ENCODE assay signal across 14 cellular contexts in genomic region chr10:48526846-48527505, GRCh38.
DNase-seq lines count a peak whose midpoint lies in the region; ATAC-seq, FAIRE-seq and TF ChIP-seq lines count a peak whose summit lies in the region.
"Had no signal": no experiment of that assay in that cellular context is flagged by ENCODE, and none has a peak within 500 bp of the region (broad histone marks: within the 10 kb centered on the region; RNA-seq: fewer than 3 reads in every experiment).

No MANE protein-coding gene starts in this region.

- H2BK15ac ChIP-seq in mesenchymal stem cell (ENCODE audit: low read depth, poor library complexity, severe bottlenecking): no peak overlapping the region

- TF ChIP-seq CTCF in HFF-Myc (IDR thresholded peaks at IDR 0.05; ENCODE audit: low read depth, low read length, missing control alignments) (no peak), K562 (IDR thresholded peaks at IDR 0.05 in 2 of 3, conservative IDR thresholded peaks at IDR 0.05 in 1 of 3; ENCODE audit: insufficient read depth in 2 of 3, low read depth in 1 of 3, low read length in 3 of 3) (no peak), thoracic aorta (IDR thresholded peaks at IDR 0.05) (no peak), heart left ventricle (IDR thresholded peaks at IDR 0.05) (no peak), left lung (IDR thresholded peaks at IDR 0.05) (no peak)

- H3K4ac ChIP-seq in mesenchymal stem cell (ENCODE audit: low read depth in 1 of 2, low read length in 2 of 2): no peak overlapping the region

- DNase-seq in HFF-Myc (ENCODE audit: extremely low read depth, low read depth) (no peak), K562 (ENCODE audit: extremely low read depth in 1 of 4, low spot score in 3 of 4) (no peak), mesenchymal stem cell (no peak), thoracic aorta (ENCODE audit: low spot score) (no peak), heart left ventricle (no peak), left lung (no peak)
- DNase-seq: activated CD4-positive, alpha-beta T cell treated with anti-CD3 and anti-CD28 coated beads, Interleukin-2, amount 50 U/mL, for 4 hours; activated T-cell treated with anti-CD3 and anti-CD28 coated beads, Interleukin-2, amount 50 U/mL, for 24 hours; DMS 273 treated with DMSO at 0.1 percent for 48 hours; NCI-H1048; right cardiac atrium had no signal

- FAIRE-seq in K562 (lab: Jason Lieb, UNC): peak; percentile 35
- FAIRE-seq: frontal cortex had no signal

- POLR2A ChIA-PET in K562 (lab: Yijun Ruan, JAX): no interaction called here

- TF ChIP-seq POLR2A in K562 (conservative IDR thresholded peaks at IDR 0.05): no peak
- no peak for TF ChIP-seq POLR2A in heart left ventricle (IDR thresholded peaks at IDR 0.05)

- peaks cover 18% of the 10 kb centered on the region for H3K79me1 ChIP-seq in mesenchymal stem cell (replicated peaks; ENCODE audit: low read length, poor library complexity, severe bottlenecking)

- H3K27me3 ChIP-seq in K562 (ENCODE audit: control insufficient read depth in 2 of 2, insufficient read depth in 2 of 2, low read length in 2 of 2): 0 out of 5 replicates have a peak, but pooled peaks cover 0 to 4% of the 10 kb centered on the region in 2 experiments
- no peaks in the 10 kb centered on the region for H3K27me3 ChIP-seq in mesenchymal stem cell (ENCODE audit: control insufficient read depth in 1 of 2, insufficient read depth in 1 of 2, low read length in 2 of 2)
- H3K27me3 ChIP-seq in thoracic aorta (replicated peaks; ENCODE audit: insufficient read depth): no peaks in the 10 kb centered on the region
- H3K27me3 ChIP-seq in heart left ventricle: peaks cover 0 to 25% (median 0%) of the 10 kb centered on the region in 9 donors
- H3K27me3 ChIP-seq in left lung: peaks cover 0 to 45% of the 10 kb centered on the region in 2 donors

- H3K4me1 ChIP-seq in K562 (replicated peaks in 1 of 2; ENCODE audit: control insufficient read depth in 2 of 2, insufficient read depth in 2 of 2, low read length in 2 of 2): peaks cover 6 to 26% of the 10 kb centered on the region in 2 experiments; a peak in 3 of 5 replicates
- H3K4me1 ChIP-seq in mesenchymal stem cell (ENCODE audit: control insufficient read depth, insufficient read depth, low read depth, low read length): peaks cover 13% of the 10 kb centered on the region
- peaks cover 4 to 28% of the 10 kb centered on the region in 2 donors for H3K4me1 ChIP-seq in thoracic aorta (ENCODE audit: control insufficient read depth in 1 of 2, low read depth in 2 of 2)
- H3K4me1 ChIP-seq in heart left ventricle: peaks cover 0 to 21% (median 11%) of the 10 kb centered on the region in 12 donors
- H3K4me1 ChIP-seq in left lung: peaks cover 0 to 15% of the 10 kb centered on the region in 2 donors
- H3K4me1 ChIP-seq: HAP-1 had no signal

- intact Hi-C loops in K562 (cut with micrococcal nuclease) (no loop called here), heart left ventricle (cut with DNase I) (no loop called here), left lung (cut with DNase I) (no loop called here)

- H3K79me2 ChIP-seq in K562 (ENCODE audit: control insufficient read depth, insufficient read depth, low read length): peaks cover 19% of the 10 kb centered on the region

- TF ChIP-seq EP300 in K562 (IDR thresholded peaks at IDR 0.05; ENCODE audit: low read length): no peak

- ATAC-seq in K562 (no peak), thoracic aorta (ENCODE audit: insufficient number of reproducible peaks, low FRiP score, low read depth) (no peak), HG03432 (IDR thresholded peaks at IDR 0.05; ENCODE audit: unreplicated experiment) (no peak), heart left ventricle (no peak), left lung (no peak)
- ATAC-seq: right cardiac atrium had no signal

- H3K4me3 ChIP-seq in HFF-Myc (replicated peaks; ENCODE audit: low read depth, low read length) (0 out of 2 replicates have a peak overlapping the region, but pooled peaks have one; percentile 0), K562 (no peak overlapping the region), mesenchymal stem cell (ENCODE audit: insufficient read depth in 1 of 2, low read depth in 1 of 2, low read length in 2 of 2) (peak overlapping the region in 1 of 2 experiments; percentile 53), thoracic aorta (no peak overlapping the region), heart left ventricle (no peak overlapping the region), left lung (no peak overlapping the region)
- H3K4me3 ChIP-seq: HAP-1 had no signal

- H3K9ac ChIP-seq in K562 (ENCODE audit: insufficient read depth in 1 of 2, low read depth in 2 of 2, low read length in 2 of 2) (0 out of 4 replicates have a peak overlapping the region, but pooled peaks of 1 of the 2 experiments have one; percentile 13), mesenchymal stem cell (ENCODE audit: low read length) (peak overlapping the region; percentile 79)

- H3K27ac ChIP-seq in K562 (ENCODE audit: extremely low read depth, low read depth, low read length): no peak overlapping the region
- no peak overlapping the region for H3K27ac ChIP-seq in mesenchymal stem cell (ENCODE audit: low read length, poor library complexity, severe bottlenecking)
- peak overlapping the region; percentile 18 to 58 for H3K27ac ChIP-seq in thoracic aorta
- peak overlapping the region in 6 of 12 donors; percentile 1 to 49 (median 14) for H3K27ac ChIP-seq in heart left ventricle
- H3K27ac ChIP-seq in left lung: no peak overlapping the region

- H3K4me2 ChIP-seq in K562 (ENCODE audit: insufficient read depth, low read length) (no peak overlapping the region), mesenchymal stem cell (ENCODE audit: low read length, poor library complexity, severe bottlenecking) (no peak overlapping the region)

- peak overlapping the region; percentile 71 for H2AFZ ChIP-seq in K562 (ENCODE audit: low read depth, low read length)
- H2AFZ ChIP-seq in mesenchymal stem cell (ENCODE audit: low read depth, low read length): no peak overlapping the region

- no peak overlapping the region for H4K91ac ChIP-seq in mesenchymal stem cell (ENCODE audit: low read length)

- no peaks in the 10 kb centered on the region for H3K9me1 ChIP-seq in K562 (ENCODE audit: control insufficient read depth, insufficient read depth, low read length)

- in situ Hi-C loops in K562 (cut with MboI): no loop called here

- no peak overlapping the region for H2AK5ac ChIP-seq in mesenchymal stem cell (ENCODE audit: low read length, severe bottlenecking)

- H3K9me3 ChIP-seq in K562 (replicated peaks; ENCODE audit: control insufficient read depth, insufficient read depth, low read depth, low read length) (no peaks in the 10 kb centered on the region), mesenchymal stem cell (ENCODE audit: control insufficient read depth, low read length) (no peaks in the 10 kb centered on the region), thoracic aorta (no peaks in the 10 kb centered on the region), heart left ventricle (no peaks in the 10 kb centered on the region), left lung (no peaks in the 10 kb centered on the region)
- H3K9me3 ChIP-seq: HAP-1 had no signal

- H4K8ac ChIP-seq in mesenchymal stem cell (ENCODE audit: low read length): no peak overlapping the region

- H3K14ac ChIP-seq in mesenchymal stem cell (ENCODE audit: low read length in 2 of 2): no peak overlapping the region

- WGBS in K562 (ENCODE audit: insufficient coverage, low coverage, missing lambda C conversion rate): 33% methylated on average over 2 of the region's 2 CpGs
- 99% methylated on average over 2 of the region's 2 CpGs for WGBS in mesenchymal stem cell
- 79 to 89% (median 84%) methylated on average over 2 of the region's 2 CpGs for WGBS in heart left ventricle, 4 donors

- H3K18ac ChIP-seq in mesenchymal stem cell (ENCODE audit: low read depth in 1 of 2, low read length in 2 of 2): no peak overlapping the region

- H2BK12ac ChIP-seq in mesenchymal stem cell (ENCODE audit: low read length in 2 of 2): no peak overlapping the region

- H3K23ac ChIP-seq in mesenchymal stem cell (ENCODE audit: low read length in 2 of 2): no peak overlapping the region

- H3K36me3 ChIP-seq in K562 (ENCODE audit: control insufficient read depth, insufficient read depth, low read length): no peaks in the 10 kb centered on the region
- peaks cover 0 to 22% of the 10 kb centered on the region in 2 experiments for H3K36me3 ChIP-seq in mesenchymal stem cell (ENCODE audit: control insufficient read depth in 1 of 2, insufficient read depth in 2 of 2, low read depth in 1 of 2, low read length in 2 of 2)
- no peaks in the 10 kb centered on the region for H3K36me3 ChIP-seq in thoracic aorta
- H3K36me3 ChIP-seq in heart left ventricle: no peaks in the 10 kb centered on the region
- H3K36me3 ChIP-seq in left lung: no peaks in the 10 kb centered on the region
- H3K36me3 ChIP-seq: HAP-1 had no signal

- no TSS peak for BruUV-seq in K562 (replicated peaks; lab: Mats Ljungman, UMichigan)

- CTCF ChIA-PET in K562 (lab: Yijun Ruan, JAX; ENCODE audit: low intra/inter-chr PET ratio): no interaction called here

- no peak for TF ChIP-seq RAD21 in K562 (CRISPR knock-in tag; conservative IDR thresholded peaks at IDR 0.05 in 1 of 2, IDR thresholded peaks at IDR 0.05 in 1 of 2)

- H2BK120ac ChIP-seq in mesenchymal stem cell (ENCODE audit: low read depth, low read length): no peak overlapping the region

- H2BK5ac ChIP-seq in mesenchymal stem cell (ENCODE audit: low read depth, low read length, poor library complexity, severe bottlenecking): no peak overlapping the region

- H4K20me1 ChIP-seq in K562 (replicated peaks; ENCODE audit: control insufficient read depth, insufficient read depth, low read length): no peaks in the 10 kb centered on the region

TF ChIP-seq in K562, 482 proteins besides CTCF, POLR2A, EP300 and RAD21 (continues in another document):
- TF ChIP-seq GABPA (tag; conservative IDR thresholded peaks at IDR 0.05; ENCODE audit: low read depth) (no peak), KDM1A (IDR thresholded peaks at IDR 0.05) (peak in 1 of 2 experiments; percentile 40; a peak in 1 of 4 replicates), MCM5 (IDR thresholded peaks at IDR 0.05; ENCODE audit: low read depth) (0 out of 2 replicates have a peak, but pooled peaks have one; percentile 38), LARP7 (IDR thresholded peaks at IDR 0.05) (0 out of 2 replicates have a peak, but pooled peaks have one; percentile 44), ZNF12 (CRISPR knock-in tag; IDR thresholded peaks at IDR 0.05) (no peak), ZNF121 (CRISPR knock-in tag; conservative IDR thresholded peaks at IDR 0.05) (no peak), CREBBP (IDR thresholded peaks at IDR 0.05; ENCODE audit: low read depth, low read length) (peak; percentile 29)
- TF ChIP-seq, protein P1, sequence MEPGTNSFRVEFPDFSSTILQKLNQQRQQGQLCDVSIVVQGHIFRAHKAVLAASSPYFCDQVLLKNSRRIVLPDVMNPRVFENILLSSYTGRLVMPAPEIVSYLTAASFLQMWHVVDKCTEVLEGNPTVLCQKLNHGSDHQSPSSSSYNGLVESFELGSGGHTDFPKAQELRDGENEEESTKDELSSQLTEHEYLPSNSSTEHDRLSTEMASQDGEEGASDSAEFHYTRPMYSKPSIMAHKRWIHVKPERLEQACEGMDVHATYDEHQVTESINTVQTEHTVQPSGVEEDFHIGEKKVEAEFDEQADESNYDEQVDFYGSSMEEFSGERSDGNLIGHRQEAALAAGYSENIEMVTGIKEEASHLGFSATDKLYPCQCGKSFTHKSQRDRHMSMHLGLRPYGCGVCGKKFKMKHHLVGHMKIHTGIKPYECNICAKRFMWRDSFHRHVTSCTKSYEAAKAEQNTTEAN (CRISPR knock-in tag; IDR thresholded peaks at IDR 0.05): no peak

Comparison
In these comparisons a context has a peak if more than half of its experiments do, and no peak if none do; other contexts are left out.
1. H3K27ac ChIP-seq: peak in thoracic aorta (2 of 2); none in K562 (single experiment), mesenchymal stem cell (single experiment) and left lung (0 of 2).